13 cellular contexts compared by ENCODE assay signal in genomic region chrX:52988985-52989917, GRCh38. TPM values are rescaled to one million over a fixed set of nuclear protein-coding genes. Genes with fewer than 3 reads are reported as not detected.
A peak's percentile ranks its signal among the peaks of the same experiment; 100 is the strongest.
DNase-seq lines count a peak whose midpoint lies in the region; ATAC-seq and TF ChIP-seq lines count a peak whose summit lies in the region.
"Had no signal": no experiment of that assay in that cellular context is flagged by ENCODE, and none has a peak within 500 bp of the region (broad histone marks: within the 10 kb centered on the region; RNA-seq: fewer than 3 reads in every experiment).

No MANE protein-coding gene starts in this region.

- peak; percentile 66 for ATAC-seq in activated CD8-positive, alpha-beta T cell treated with anti-CD3 and anti-CD28 coated beads for 36 hours
- ATAC-seq in activated CD8-positive, alpha-beta T cell treated with anti-CD3 and anti-CD28 coated beads, Interleukin-2, amount 10 ng/mL, durations not matched to agents 7 days and 5 days, result no peak
- no peak for ATAC-seq in HG03432 (IDR thresholded peaks at IDR 0.05; ENCODE audit: unreplicated experiment)

- H3K4me2 ChIP-seq in PC-9, result no peak overlapping the region
- H3K4me2 ChIP-seq in smooth muscle cell, result no peak overlapping the region
- H3K4me2 ChIP-seq: A549 had no signal

- H3K9me3 ChIP-seq in PC-9 (ENCODE audit: insufficient read depth, low read depth), result no peaks in the 10 kb centered on the region
- no peaks in the 10 kb centered on the region for H3K9me3 ChIP-seq in esophagus squamous epithelium
- H3K9me3 ChIP-seq in smooth muscle cell (replicated peaks; ENCODE audit: low read depth), result no peaks in the 10 kb centered on the region
- H3K9me3 ChIP-seq in ovary, result no peaks in the 10 kb centered on the region
- H3K9me3 ChIP-seq: A549, Caco-2, spleen, testis had no signal

- 39 to 67% methylated on average over 5 of the region's 14 CpGs for WGBS in esophagus squamous epithelium, 2 donors
- WGBS in smooth muscle cell (ENCODE audit: low lambda C conversion rate), result 84% methylated on average over 13 of the region's 14 CpGs
- 65 to 73% (median 71%) methylated on average over 14 of the region's 14 CpGs for WGBS in ovary, 3 donors

- H3K9me2 ChIP-seq in PC-9 (ENCODE audit: insufficient read depth), result no peaks in the 10 kb centered on the region

- H3K27me3 ChIP-seq in PC-9 (ENCODE audit: insufficient read depth, low read depth), result no peaks in the 10 kb centered on the region
- H3K27me3 ChIP-seq in esophagus squamous epithelium, result no peaks in the 10 kb centered on the region
- H3K27me3 ChIP-seq in smooth muscle cell (ENCODE audit: low read depth), result no peaks in the 10 kb centered on the region
- H3K27me3 ChIP-seq in ovary, result no peaks in the 10 kb centered on the region
- H3K27me3 ChIP-seq: spleen, testis had no signal

- H3K4me3 ChIP-seq in PC-9, result no peak overlapping the region
- H3K4me3 ChIP-seq in esophagus squamous epithelium, result no peak overlapping the region
- H3K4me3 ChIP-seq in smooth muscle cell, result no peak overlapping the region
- no peak overlapping the region for H3K4me3 ChIP-seq in ovary
- H3K4me3 ChIP-seq: A549, spleen, testis had no signal

- H3F3A ChIP-seq in PC-9 (ENCODE audit: insufficient read depth, low read depth), result no peaks in the 10 kb centered on the region
- H3F3A ChIP-seq in smooth muscle cell (ENCODE audit: low read depth), result no peaks in the 10 kb centered on the region

- H3K79me2 ChIP-seq in PC-9 (ENCODE audit: low read depth), result 0 out of 2 replicates have a peak, but pooled peaks cover 3% of the 10 kb centered on the region
- peaks cover 33% of the 10 kb centered on the region for H3K79me2 ChIP-seq in smooth muscle cell (ENCODE audit: low read depth)

- TF ChIP-seq EP300 in ovary (IDR thresholded peaks at IDR 0.05), result no peak

- H4K20me1 ChIP-seq in PC-9 (ENCODE audit: insufficient read depth) (no peaks in the 10 kb centered on the region), smooth muscle cell (ENCODE audit: low read depth) (no peaks in the 10 kb centered on the region)

- peak; percentile 18 for DNase-seq in activated CD8-positive, alpha-beta T cell treated with anti-CD3 and anti-CD28 coated beads for 36 hours
- no peak for DNase-seq in activated CD8-positive, alpha-beta T cell treated with anti-CD3 and anti-CD28 coated beads, Interleukin-2, amount 10 ng/mL, durations not matched to agents 7 days and 5 days
- DNase-seq in PC-9, result peak; percentile 17 to 48
- no peak for DNase-seq in esophagus squamous epithelium (lab: John Stamatoyannopoulos, UW)
- no peak for DNase-seq in smooth muscle cell (lab: John Stamatoyannopoulos, UW; ENCODE audit: unreplicated experiment)
- no peak for DNase-seq in ovary
- DNase-seq in NCI-H2081 treated with DMSO at 0.1 percent for 48 hours (lab: John Stamatoyannopoulos, UW), result no peak
- DNase-seq: spleen had no signal

- CTCF ChIA-PET in activated CD8-positive, alpha-beta T cell treated with anti-CD3 and anti-CD28 coated beads for 36 hours (lab: Charles Lee), result interaction anchor here (1.3 to 1.8 kb wide), 3 partner anchors 9 to 12 kb away, joined by 4 to 8 read pairs (median 7); no protein-coding TSS in a partner anchor
- CTCF ChIA-PET in activated CD8-positive, alpha-beta T cell treated with anti-CD3 and anti-CD28 coated beads, Interleukin-2, amount 10 ng/mL, durations not matched to agents 7 days and 5 days (lab: Charles Lee), result interaction anchor here (0.6 to 1.4 kb wide), 4 partner anchors 8 to 493 kb away, joined by 3 to 8 read pairs (median 4); no protein-coding TSS in a partner anchor
- CTCF ChIA-PET in PC-9 (lab: Charles Lee), result interaction anchor here (0.5 to 0.7 kb wide), 2 partner anchors 8 to 66 kb away, joined by 4 to 7 read pairs; no protein-coding TSS in a partner anchor

- peaks cover 19% of the 10 kb centered on the region for H3K4me1 Mint-ChIP-seq in activated CD8-positive, alpha-beta T cell treated with anti-CD3 and anti-CD28 coated beads for 36 hours (ENCODE audit: low read depth)
- H3K4me1 Mint-ChIP-seq in activated CD8-positive, alpha-beta T cell treated with anti-CD3 and anti-CD28 coated beads, Interleukin-2, amount 10 ng/mL, durations not matched to agents 7 days and 5 days (ENCODE audit: low read depth), result peaks cover 17% of the 10 kb centered on the region

- no peaks in the 10 kb centered on the region for H3K36me3 Mint-ChIP-seq in activated CD8-positive, alpha-beta T cell treated with anti-CD3 and anti-CD28 coated beads for 36 hours (ENCODE audit: low read depth)
- H3K36me3 Mint-ChIP-seq in activated CD8-positive, alpha-beta T cell treated with anti-CD3 and anti-CD28 coated beads, Interleukin-2, amount 10 ng/mL, durations not matched to agents 7 days and 5 days (ENCODE audit: low read depth), result no peaks in the 10 kb centered on the region

- H3K27me3 Mint-ChIP-seq in activated CD8-positive, alpha-beta T cell treated with anti-CD3 and anti-CD28 coated beads for 36 hours, result no peaks in the 10 kb centered on the region
- no peaks in the 10 kb centered on the region for H3K27me3 Mint-ChIP-seq in activated CD8-positive, alpha-beta T cell treated with anti-CD3 and anti-CD28 coated beads, Interleukin-2, amount 10 ng/mL, durations not matched to agents 7 days and 5 days (ENCODE audit: low read depth)
- H3K27me3 Mint-ChIP-seq: activated CD4-positive, alpha-beta T cell treated with anti-CD3 and anti-CD28 coated beads, Interleukin-2, amount 10 ng/mL, durations not matched to agents 7 days and 5 days had no signal

- H3K4me1 ChIP-seq in PC-9 (replicated peaks; ENCODE audit: insufficient read depth) (no peaks in the 10 kb centered on the region), esophagus squamous epithelium (peaks cover 4 to 25% (median 14%) of the 10 kb centered on the region in 3 donors), smooth muscle cell (ENCODE audit: low read depth) (peaks cover 3% of the 10 kb centered on the region), ovary (ENCODE audit: insufficient read depth) (peaks cover 2% of the 10 kb centered on the region)

- POLR2A ChIA-PET in activated CD8-positive, alpha-beta T cell treated with anti-CD3 and anti-CD28 coated beads for 36 hours (lab: Charles Lee), result no interaction called here
- POLR2A ChIA-PET in activated CD8-positive, alpha-beta T cell treated with anti-CD3 and anti-CD28 coated beads, Interleukin-2, amount 10 ng/mL, durations not matched to agents 7 days and 5 days (lab: Charles Lee), result interaction anchor here (0.6 kb wide), 1 partner anchor 9 kb away, joined by 3 read pairs; no protein-coding TSS in a partner anchor
- POLR2A ChIA-PET in PC-9 (lab: Charles Lee; ENCODE audit: unreplicated experiment), result interaction anchor here (0.6 kb wide), 1 partner anchor 782 kb away, joined by 3 read pairs; no protein-coding TSS in a partner anchor

- no peak overlapping the region for H2AFZ ChIP-seq in PC-9
- no peak overlapping the region for H2AFZ ChIP-seq in smooth muscle cell (ENCODE audit: low read depth)

- no peaks in the 10 kb centered on the region for H3K9me3 Mint-ChIP-seq in activated CD8-positive, alpha-beta T cell treated with anti-CD3 and anti-CD28 coated beads for 36 hours
- H3K9me3 Mint-ChIP-seq in activated CD8-positive, alpha-beta T cell treated with anti-CD3 and anti-CD28 coated beads, Interleukin-2, amount 10 ng/mL, durations not matched to agents 7 days and 5 days (ENCODE audit: insufficient read depth), result no peaks in the 10 kb centered on the region
- H3K9me3 Mint-ChIP-seq: activated CD4-positive, alpha-beta T cell treated with anti-CD3 and anti-CD28 coated beads, Interleukin-2, amount 10 ng/mL, durations not matched to agents 7 days and 5 days had no signal

- no peak for TF ChIP-seq POLR2A in esophagus squamous epithelium (IDR thresholded peaks at IDR 0.05)
- TF ChIP-seq POLR2A in ovary (IDR thresholded peaks at IDR 0.05), result no peak

- H3K9ac ChIP-seq in smooth muscle cell (ENCODE audit: low read depth), result no peak overlapping the region

- no peak overlapping the region for H3K27ac Mint-ChIP-seq in activated CD8-positive, alpha-beta T cell treated with anti-CD3 and anti-CD28 coated beads for 36 hours
- no peak overlapping the region for H3K27ac Mint-ChIP-seq in activated CD8-positive, alpha-beta T cell treated with anti-CD3 and anti-CD28 coated beads, Interleukin-2, amount 10 ng/mL, durations not matched to agents 7 days and 5 days

- BruUV-seq in PC-9 (replicated peaks; lab: Mats Ljungman, UMichigan), result TSS peak; percentile 59

- H3K27ac ChIP-seq in PC-9 (no peak overlapping the region), esophagus squamous epithelium (peak overlapping the region; percentile 7 to 42 (median 34)), smooth muscle cell (ENCODE audit: low read depth) (peak overlapping the region; percentile 24), ovary (no peak overlapping the region)
- H3K27ac ChIP-seq: A549 had no signal

- H3K36me3 ChIP-seq in PC-9 (ENCODE audit: low read depth), result no peaks in the 10 kb centered on the region
- no peaks in the 10 kb centered on the region for H3K36me3 ChIP-seq in esophagus squamous epithelium
- no peaks in the 10 kb centered on the region for H3K36me3 ChIP-seq in smooth muscle cell (ENCODE audit: low read depth)
- no peaks in the 10 kb centered on the region for H3K36me3 ChIP-seq in ovary
- H3K36me3 ChIP-seq: spleen had no signal

- H3K4me3 Mint-ChIP-seq in activated CD8-positive, alpha-beta T cell treated with anti-CD3 and anti-CD28 coated beads for 36 hours, result no peak overlapping the region
- no peak overlapping the region for H3K4me3 Mint-ChIP-seq in activated CD8-positive, alpha-beta T cell treated with anti-CD3 and anti-CD28 coated beads, Interleukin-2, amount 10 ng/mL, durations not matched to agents 7 days and 5 days
- H3K4me3 Mint-ChIP-seq: activated CD4-positive, alpha-beta T cell treated with anti-CD3 and anti-CD28 coated beads, Interleukin-2, amount 10 ng/mL, durations not matched to agents 7 days and 5 days had no signal

- no peak for TF ChIP-seq CTCF in activated CD8-positive, alpha-beta T cell treated with anti-CD3 and anti-CD28 coated beads for 36 hours (IDR thresholded peaks at IDR 0.05)
- TF ChIP-seq CTCF in PC-9 (conservative IDR thresholded peaks at IDR 0.05) (no peak), esophagus squamous epithelium (IDR thresholded peaks at IDR 0.05) (no peak), smooth muscle cell (IDR thresholded peaks at IDR 0.05; ENCODE audit: borderline replicate concordance, insufficient read depth, poor library complexity, severe bottlenecking) (no peak), ovary (IDR thresholded peaks at IDR 0.05) (no peak)

- intact Hi-C loops in activated CD8-positive, alpha-beta T cell treated with anti-CD3 and anti-CD28 coated beads for 36 hours (cut with micrococcal nuclease), result no loop called here
- intact Hi-C loops in PC-9 (cut with micrococcal nuclease; ENCODE audit: unreplicated experiment), result no loop called here
- intact Hi-C loops in esophagus squamous epithelium (cut with DNase I), result no loop called here
- intact Hi-C loops in ovary (cut with DNase I), result no loop called here

RNA-seq across cellular contexts. Expression of gene FAM156A, which starts 30.9 kb away (rescaled TPM):
- total RNA-seq in activated CD8-positive, alpha-beta T cell treated with anti-CD3 and anti-CD28 coated beads for 36 hours, result 10 to 100 TPM; 20.6 to 21.0 TPM
- 10 to 100 TPM; 19.3 to 19.7 TPM for total RNA-seq in activated CD8-positive, alpha-beta T cell treated with anti-CD3 and anti-CD28 coated beads, Interleukin-2, amount 10 ng/mL, durations not matched to agents 7 days and 5 days
- total RNA-seq in PC-9 (2021) (26.8 and 34.2 TPM in 2 replicates), esophagus squamous epithelium (10 to 100 TPM in 2 of 4 donors, 1 to 10 TPM in 2; 2.9 to 13.3 (median 9.7) TPM), smooth muscle cell (7.6 and 16.3 TPM in 2 replicates), ovary (10 to 100 TPM in 6 of 7 donors, 1 to 10 TPM in 1; 8.7 to 24.1 (median 17.9) TPM)
- polyA plus RNA-seq in smooth muscle cell (18.5 and 27.4 TPM in 2 replicates), ovary (10 to 100 TPM; 13.2 to 16.6 TPM)

RNA-seq across cellular contexts. Expression of gene GPR173, which starts 59.3 kb away (rescaled TPM):
- total RNA-seq in activated CD8-positive, alpha-beta T cell treated with anti-CD3 and anti-CD28 coated beads for 36 hours, result under 1 TPM; 0.36 to 0.70 TPM
- total RNA-seq in activated CD8-positive, alpha-beta T cell treated with anti-CD3 and anti-CD28 coated beads, Interleukin-2, amount 10 ng/mL, durations not matched to agents 7 days and 5 days, result not detected
- total RNA-seq in PC-9 (2021) (5.1 and 7.0 TPM in 2 replicates), esophagus squamous epithelium (under 1 TPM in 3 of 4 donors, not detected in 1; 0.09 to 0.57 (median 0.18) TPM), smooth muscle cell (3.9 and 5.5 TPM in 2 replicates), ovary (10 to 100 TPM in 3 of 7 donors, 1 to 10 TPM in 4; 2.9 to 15.6 (median 8.4) TPM)
- polyA plus RNA-seq in smooth muscle cell (0.63 and 1.8 TPM in 2 replicates), ovary (1 to 10 TPM; 4.0 to 4.1 TPM)
- total RNA-seq: activated CD4-positive, alpha-beta T cell treated with anti-CD3 and anti-CD28 coated beads, Interleukin-2, amount 10 ng/mL, durations not matched to agents 7 days and 5 days had no signal

Comparison
In these comparisons a context has a peak if more than half of its experiments do, and no peak if none do; other contexts are left out.
1. DNase-seq: peak in activated CD8-positive, alpha-beta T cell treated with anti-CD3 and anti-CD28 coated beads for 36 hours (single experiment) and PC-9 (2 of 2); none in activated CD8-positive, alpha-beta T cell treated with anti-CD3 and anti-CD28 coated beads, Interleukin-2, amount 10 ng/mL, durations not matched to agents 7 days and 5 days (single experiment), esophagus squamous epithelium (single experiment), smooth muscle cell (single experiment), ovary (0 of 5) and NCI-H2081 treated with DMSO at 0.1 percent for 48 hours (single experiment).
2. H3K27ac ChIP-seq: peak in esophagus squamous epithelium (4 of 4) and smooth muscle cell (single experiment); none in PC-9 (single experiment) and ovary (0 of 2).